In the genomic region with DNA sequence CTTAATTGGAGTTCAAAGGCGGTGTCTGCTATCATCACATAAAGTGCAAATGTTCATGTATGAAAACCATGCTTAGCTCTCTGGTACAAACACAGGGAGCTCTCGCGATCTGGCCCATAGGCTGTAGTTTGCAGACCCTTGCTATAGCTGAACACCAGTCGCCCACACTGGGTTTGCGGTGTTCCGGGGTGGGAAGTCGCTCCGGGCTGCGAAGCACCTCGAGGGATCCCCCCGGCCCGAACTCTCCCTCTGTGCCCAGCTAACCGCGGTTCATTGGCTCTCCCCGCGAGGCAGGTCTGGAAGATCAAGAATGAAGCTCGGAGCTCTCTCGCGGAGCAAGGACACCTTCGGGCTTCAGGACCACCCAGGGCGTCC, we compare ENCODE assay signal across 8 cellular contexts. TPM values are rescaled to one million over a fixed set of nuclear protein-coding genes. Genes with fewer than 3 reads are reported as not detected.
DNase-seq lines count a peak whose midpoint lies in the region; ATAC-seq and TF ChIP-seq lines count a peak whose summit lies in the region.

No MANE protein-coding gene starts in this region.

- H3K27ac ChIP-seq in BLaER1 treated with 17β-estradiol and CSF1 and Interleukin-3, amounts not matched to agents 10 nM and 100 nM: peak overlapping the region in 7 of 11 experiments; percentile 74 to 88 (median 85); a peak in 11 of 22 replicates
- H3K27ac ChIP-seq in MM.1S (ENCODE audit: low read length): no peak overlapping the region

- H4K20me1 ChIP-seq in BLaER1 treated with 17β-estradiol and CSF1 and Interleukin-3, amounts not matched to agents 10 nM and 100 nM: peaks cover 0 to 33% (median 8%) of the 10 kb centered on the region in 11 experiments; a peak in 11 of 22 replicates
- no peaks in the 10 kb centered on the region for H4K20me1 ChIP-seq in MM.1S (ENCODE audit: insufficient read depth, low read length)

- peaks cover 10% of the 10 kb centered on the region for H3K4me1 Mint-ChIP-seq in neural crest cell

- H3K36me3 ChIP-seq in BLaER1 treated with 17β-estradiol and CSF1 and Interleukin-3, amounts not matched to agents 10 nM and 100 nM: peaks cover 0 to 12% (median 0%) of the 10 kb centered on the region in 11 experiments; a peak in 6 of 22 replicates
- no peaks in the 10 kb centered on the region for H3K36me3 ChIP-seq in MM.1S (replicated peaks; ENCODE audit: insufficient read depth, low read length)

- peak overlapping the region; percentile 67; the same call in 1 of the 2 replicates for H2AFZ ChIP-seq in MM.1S (ENCODE audit: low read length)

- no peaks in the 10 kb centered on the region for H3F3A ChIP-seq in MM.1S (ENCODE audit: insufficient read depth, low read length)

- peaks cover 41% of the 10 kb centered on the region for H3K79me2 ChIP-seq in MM.1S (ENCODE audit: low read length)

- H3K27me3 Mint-ChIP-seq in neural crest cell (ENCODE audit: low read depth): peaks cover 5% of the 10 kb centered on the region

- peak overlapping the region; percentile 88 for H3K4me3 Mint-ChIP-seq in neural crest cell

- peaks cover 4 to 55% (median 16%) of the 10 kb centered on the region in 11 experiments; a peak in 15 of 22 replicates for H3K9me3 ChIP-seq in BLaER1 treated with 17β-estradiol and CSF1 and Interleukin-3, amounts not matched to agents 10 nM and 100 nM (replicated peaks in 1 of 11)
- H3K9me3 ChIP-seq in MM.1S (replicated peaks; ENCODE audit: insufficient read depth, low read length): no peaks in the 10 kb centered on the region

- DNase-seq in MM.1S: peak; percentile 5
- peak; percentile 48 for DNase-seq in effector CD8-positive, alpha-beta T cell (lab: John Stamatoyannopoulos, UW)
- DNase-seq in neural crest cell (ENCODE audit: low read depth, low spot score): no peak
- no peak for DNase-seq in NCI-H1930 (lab: John Stamatoyannopoulos, UW)
- DNase-seq in effector CD4-positive, alpha-beta T cell: no peak
- no peak for DNase-seq in HCEC 1CT

- no peaks in the 10 kb centered on the region for H3K9me2 ChIP-seq in MM.1S (replicated peaks; ENCODE audit: insufficient read depth, low read length)

- TF ChIP-seq CTCF in MM.1S (IDR thresholded peaks at IDR 0.05; ENCODE audit: low read length) (no peak), neural crest cell (conservative IDR thresholded peaks at IDR 0.05) (no peak)

- peak overlapping the region; percentile 79 to 90 (median 85) for H3K9ac ChIP-seq in BLaER1 treated with 17β-estradiol and CSF1 and Interleukin-3, amounts not matched to agents 10 nM and 100 nM
- peak overlapping the region; percentile 72; the same call in 1 of the 2 replicates for H3K9ac ChIP-seq in MM.1S (ENCODE audit: low read length)

- H3K4me1 ChIP-seq in BLaER1 treated with 17β-estradiol and CSF1 and Interleukin-3, amounts not matched to agents 10 nM and 100 nM: peaks cover 0 to 9% (median 3%) of the 10 kb centered on the region in 10 experiments; a peak in 7 of 20 replicates
- no peaks in the 10 kb centered on the region for H3K4me1 ChIP-seq in MM.1S (ENCODE audit: low read length)

- peaks cover 7% of the 10 kb centered on the region for H3K9me3 Mint-ChIP-seq in neural crest cell

- H3K36me3 Mint-ChIP-seq in neural crest cell (ENCODE audit: low read depth): peaks cover 16% of the 10 kb centered on the region

- H3K27me3 ChIP-seq in BLaER1 treated with 17β-estradiol and CSF1 and Interleukin-3, amounts not matched to agents 10 nM and 100 nM: peaks cover 71 to 96% (median 90%) of the 10 kb centered on the region in 11 experiments
- no peaks in the 10 kb centered on the region for H3K27me3 ChIP-seq in MM.1S (replicated peaks; ENCODE audit: insufficient read depth, low read length)

- no peak overlapping the region for H3K27ac Mint-ChIP-seq in neural crest cell (ENCODE audit: unreplicated experiment)

- H3K4me3 ChIP-seq in BLaER1 treated with 17β-estradiol and CSF1 and Interleukin-3, amounts not matched to agents 10 nM and 100 nM: peak overlapping the region; percentile 70 to 87 (median 80)
- H3K4me3 ChIP-seq in MM.1S (ENCODE audit: low read length): peak overlapping the region; percentile 84

- H3K4me2 ChIP-seq in BLaER1 treated with 17β-estradiol and CSF1 and Interleukin-3, amounts not matched to agents 10 nM and 100 nM: peak overlapping the region; percentile 58 to 83 (median 72)
- H3K4me2 ChIP-seq in MM.1S (ENCODE audit: low read depth, low read length): peak overlapping the region; percentile 69; the same call in 1 of the 2 replicates

- peak; percentile 25 for ATAC-seq in GM21526 (IDR thresholded peaks at IDR 0.05; ENCODE audit: low FRiP score, unreplicated experiment)

RNA-seq across cellular contexts. Expression of gene PRPS2, which starts 0.3 kb away (rescaled TPM):
- total RNA-seq in neural crest cell: 24.8 and 27.2 TPM in 2 replicates

Comparison
In these comparisons a context has a peak if more than half of its experiments do, and no peak if none do; other contexts are left out.
1. DNase-seq: peak in MM.1S (single experiment) and effector CD8-positive, alpha-beta T cell (single experiment); none in neural crest cell (single experiment), NCI-H1930 (0 of 2), effector CD4-positive, alpha-beta T cell (single experiment) and HCEC 1CT (single experiment).